11 cellular contexts compared by ENCODE assay signal in the genomic region with DNA sequence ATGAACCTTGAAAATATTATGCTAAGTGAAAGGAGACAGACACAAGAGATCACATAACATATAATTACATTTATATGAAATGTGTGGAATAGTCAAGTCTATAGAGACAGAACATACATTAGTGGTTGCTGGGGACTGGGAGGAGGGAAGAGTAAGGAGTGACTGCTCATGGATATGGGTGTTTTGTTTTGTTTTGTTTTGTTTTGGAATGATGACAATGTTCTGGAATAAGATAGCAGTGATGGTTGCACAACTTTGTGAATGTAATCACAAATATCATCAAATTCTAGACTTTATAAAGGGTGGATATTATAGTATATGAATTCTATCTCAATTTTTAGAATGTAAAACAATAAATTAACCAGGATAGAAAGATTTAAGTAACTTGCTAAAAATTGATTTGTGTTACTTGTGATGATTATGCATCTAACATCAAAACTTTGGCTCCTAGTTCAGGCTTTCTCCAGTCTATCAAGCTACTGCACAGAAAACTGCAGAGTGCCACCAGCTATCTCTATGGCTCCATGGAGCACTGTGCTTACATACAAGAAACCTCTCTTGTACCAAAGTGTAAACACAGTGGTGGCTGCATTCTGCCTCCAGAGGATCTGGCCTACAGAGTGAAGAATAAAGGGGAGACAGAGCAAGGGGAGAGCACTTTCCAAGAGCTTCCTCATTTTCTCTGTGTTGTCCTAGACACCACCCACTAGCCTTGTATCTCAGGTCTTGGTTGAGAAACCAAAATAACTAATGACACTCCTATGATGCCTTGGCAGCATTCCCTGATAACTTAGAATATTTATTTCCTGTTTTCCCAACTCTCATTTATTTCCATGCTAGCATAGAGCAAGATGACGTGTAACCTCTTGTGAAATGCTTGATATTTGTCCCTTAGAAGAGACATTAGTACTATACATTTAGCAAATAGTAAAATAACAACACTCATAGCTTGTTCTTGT. TPM values are rescaled to one million over a fixed set of nuclear protein-coding genes. Genes with fewer than 3 reads are reported as not detected.
DNase-seq lines count a peak whose midpoint lies in the region; ATAC-seq and TF ChIP-seq lines count a peak whose summit lies in the region.
"Had no signal": no experiment of that assay in that cellular context is flagged by ENCODE, and none has a peak within 500 bp of the region (broad histone marks: within the 10 kb centered on the region; RNA-seq: fewer than 3 reads in every experiment).

No MANE protein-coding gene starts in this region.

- POLR2A ChIA-PET in A673 (lab: Charles Lee; ENCODE audit: low non-redundant PET), result no interaction called here

- no peak overlapping the region for H3K27ac Mint-ChIP-seq in neural progenitor cell
- H3K27ac Mint-ChIP-seq: B cell had no signal

- intact Hi-C loops in A673 (cut with micrococcal nuclease; ENCODE audit: unreplicated experiment), result no loop called here

- H2AFZ ChIP-seq in fibroblast of lung (ENCODE audit: low read length), result peak overlapping the region; percentile 18
- H2AFZ ChIP-seq in neural progenitor cell (replicated peaks), result peak overlapping the region; percentile 46

- no peaks in the 10 kb centered on the region for H3F3A ChIP-seq in neural progenitor cell (ENCODE audit: low read depth)

- H3K4me1 ChIP-seq in A673 (ENCODE audit: insufficient read depth, low read length, poor library complexity, severe bottlenecking), result peaks cover 16% of the 10 kb centered on the region
- H3K4me1 ChIP-seq in fibroblast of lung (ENCODE audit: control insufficient read depth, extremely low read depth, insufficient read depth, low read length), result peaks cover 14% of the 10 kb centered on the region
- no peaks in the 10 kb centered on the region for H3K4me1 ChIP-seq in neural progenitor cell

- TF ChIP-seq CTCF in A673 (conservative IDR thresholded peaks at IDR 0.05; ENCODE audit: low read depth, low read length) (no peak), fibroblast of lung (conservative IDR thresholded peaks at IDR 0.05 in 1 of 2, IDR thresholded peaks at IDR 0.05 in 1 of 2; ENCODE audit: low read depth in 1 of 2, low read length in 2 of 2) (no peak), neural progenitor cell (IDR thresholded peaks at IDR 0.05) (no peak)

- no peak overlapping the region for H3K27ac ChIP-seq in A673 (ENCODE audit: low read depth, low read length, poor library complexity, severe bottlenecking)
- H3K27ac ChIP-seq in fibroblast of lung (ENCODE audit: insufficient read depth, low read length), result peak overlapping the region; percentile 84
- no peak overlapping the region for H3K27ac ChIP-seq in neural progenitor cell

- peak overlapping the region; percentile 34 for H3K9ac ChIP-seq in fibroblast of lung (ENCODE audit: insufficient read depth, low read length)
- H3K9ac ChIP-seq in neural progenitor cell, result no peak overlapping the region

- H3K4me3 ChIP-seq in A673 (ENCODE audit: low read depth, low read length, poor library complexity, severe bottlenecking), result no peak overlapping the region
- no peak overlapping the region for H3K4me3 ChIP-seq in fibroblast of lung (replicated peaks in 1 of 4; ENCODE audit: control extremely low read depth in 1 of 4, insufficient read depth in 1 of 4, low read depth in 3 of 4, low read length in 4 of 4)
- no peak overlapping the region for H3K4me3 ChIP-seq in neural progenitor cell

- no peaks in the 10 kb centered on the region for H3K4me1 Mint-ChIP-seq in neural progenitor cell
- H3K4me1 Mint-ChIP-seq: B cell had no signal

- H4K20me1 ChIP-seq in fibroblast of lung (ENCODE audit: control insufficient read depth, extremely low read depth, insufficient read depth, low read length) (no peaks in the 10 kb centered on the region), neural progenitor cell (ENCODE audit: low read depth) (no peaks in the 10 kb centered on the region)

- H3K36me3 Mint-ChIP-seq in neural progenitor cell, result no peaks in the 10 kb centered on the region

- no TSS peak for BruUV-seq in A673 (replicated peaks; lab: Mats Ljungman, UMichigan)

- no peaks in the 10 kb centered on the region for H3K79me2 ChIP-seq in fibroblast of lung (ENCODE audit: control insufficient read depth, insufficient read depth, low read length)
- H3K79me2 ChIP-seq in neural progenitor cell (ENCODE audit: low read depth), result no peaks in the 10 kb centered on the region

- H3K9me3 ChIP-seq in A673 (ENCODE audit: low read depth, low read length, poor library complexity, severe bottlenecking) (no peaks in the 10 kb centered on the region), fibroblast of lung (ENCODE audit: control insufficient read depth, insufficient read depth, low read depth, low read length) (no peaks in the 10 kb centered on the region), neural progenitor cell (ENCODE audit: low read depth) (no peaks in the 10 kb centered on the region)

- H3K4me2 ChIP-seq in fibroblast of lung (ENCODE audit: extremely low read depth, insufficient read depth, low read length), result peak overlapping the region; percentile 21
- H3K4me2 ChIP-seq in neural progenitor cell, result no peak overlapping the region

- no peaks in the 10 kb centered on the region for H3K27me3 Mint-ChIP-seq in neural progenitor cell (ENCODE audit: insufficient read depth, low read depth)

- CTCF ChIA-PET in A673 (lab: Charles Lee), result no interaction called here

- H3K27me3 ChIP-seq in A673 (replicated peaks; ENCODE audit: insufficient read depth, low read depth, low read length, poor library complexity), result no peaks in the 10 kb centered on the region
- no peaks in the 10 kb centered on the region for H3K27me3 ChIP-seq in fibroblast of lung (ENCODE audit: control insufficient read depth, insufficient read depth, low read length)
- no peaks in the 10 kb centered on the region for H3K27me3 ChIP-seq in neural progenitor cell

- ATAC-seq in GM19351 (IDR thresholded peaks at IDR 0.05; ENCODE audit: unreplicated experiment), result no peak

- DNase-seq in A673 (ENCODE audit: low spot score), result peak; percentile 34
- peak; percentile 79 for DNase-seq in RPMI7951 (ENCODE audit: low read depth)
- peak; percentile 88 to 97 for DNase-seq in fibroblast of lung (ENCODE audit: low read depth in 2 of 2)
- no peak for DNase-seq in neural progenitor cell (ENCODE audit: low spot score)
- no peak for DNase-seq in epidermal melanocyte (ENCODE audit: insufficient read length, low spot score)
- DNase-seq in DMS153 (lab: John Stamatoyannopoulos, UW), result no peak
- no peak for DNase-seq in NOMO-1 treated with dmso at 0.1 percent for 144 hours (lab: John Stamatoyannopoulos, UW; ENCODE audit: unreplicated experiment)
- DNase-seq: NCI-H187, T1000 had no signal

- H3K4me3 Mint-ChIP-seq in neural progenitor cell, result no peak overlapping the region
- H3K4me3 Mint-ChIP-seq: B cell had no signal

- H3K9me3 Mint-ChIP-seq in neural progenitor cell, result no peaks in the 10 kb centered on the region

- H3K36me3 ChIP-seq in A673 (ENCODE audit: insufficient read depth, low read length, poor library complexity, severe bottlenecking), result no peaks in the 10 kb centered on the region
- H3K36me3 ChIP-seq in fibroblast of lung (ENCODE audit: control insufficient read depth, insufficient read depth, low read length), result no peaks in the 10 kb centered on the region
- no peaks in the 10 kb centered on the region for H3K36me3 ChIP-seq in neural progenitor cell

RNA-seq across cellular contexts. Expression of a gene that starts 57.1 kb away (rescaled TPM):
- total RNA-seq in A673 (2021), result 11.7 and 13.1 TPM in 2 replicates
- total RNA-seq in RPMI7951 (2014; rRNA removed; shearing (Covaris generic)), result 92.6 and 122 TPM in 2 replicates
- 43.4 and 47.9 TPM in 2 replicates for total RNA-seq in fibroblast of lung
- 14.3 and 33.8 TPM in 2 replicates for polyA plus RNA-seq in fibroblast of lung
- 12.3 and 30.8 TPM in 2 replicates for polyA plus RNA-seq in fibroblast of lung (2012)
- 6.7 and 37.4 TPM in 2 replicates for polyA minus RNA-seq in fibroblast of lung (ENCODE audit: low replicate concordance)
- total RNA-seq in neural progenitor cell (ENCODE audit: low replicate concordance), result 12.8 and 15.9 TPM in 2 replicates

Comparison
In these comparisons a context has a peak if more than half of its experiments do, and no peak if none do; other contexts are left out.
1. DNase-seq: peak in A673 (single experiment), RPMI7951 (single experiment) and fibroblast of lung (2 of 2); none in neural progenitor cell (single experiment), epidermal melanocyte (single experiment), DMS153 (single experiment) and NOMO-1 treated with dmso at 0.1 percent for 144 hours (single experiment).